ENCODE assay signal across 23 cellular contexts in genomic region chr1:3005771-3006170, GRCh38. TPM values are rescaled to one million over a fixed set of nuclear protein-coding genes. Genes with fewer than 3 reads are reported as not detected.
DNase-seq lines count a peak whose midpoint lies in the region; ATAC-seq and TF ChIP-seq lines count a peak whose summit lies in the region.
"Had no signal": no experiment of that assay in that cellular context is flagged by ENCODE, and none has a peak within 500 bp of the region (broad histone marks: within the 10 kb centered on the region; RNA-seq: fewer than 3 reads in every experiment).

No MANE protein-coding gene starts in this region.

- no peaks in the 10 kb centered on the region for H3K36me3 ChIP-seq in thoracic aorta
- H3K36me3 ChIP-seq: HAP-1 had no signal

- H3K27ac Mint-ChIP-seq in chondrocyte (ENCODE audit: unreplicated experiment), result no peak overlapping the region
- H3K27ac Mint-ChIP-seq: B cell; CD4-positive, CD25-positive, alpha-beta regulatory T cell had no signal

- peak; percentile 78 for ATAC-seq in thoracic aorta (ENCODE audit: insufficient number of reproducible peaks, low FRiP score, low read depth)
- ATAC-seq in activated CD4-positive, CD25-positive, alpha-beta regulatory T cell treated with anti-CD3 and anti-CD28 coated beads, Interleukin-2, amount 50 U/mL, for 24 hours, result no peak
- ATAC-seq: GM12878 had no signal

- H3K4me1 ChIP-seq in thoracic aorta (ENCODE audit: control insufficient read depth in 1 of 2, low read depth in 2 of 2), result peaks cover 9 to 47% of the 10 kb centered on the region in 2 donors
- H3K4me1 ChIP-seq: HAP-1 had no signal

- peaks cover 23% of the 10 kb centered on the region for H3K9me3 Mint-ChIP-seq in chondrocyte (ENCODE audit: low read depth)

- H3K27me3 ChIP-seq in thoracic aorta (replicated peaks; ENCODE audit: insufficient read depth), result no peaks in the 10 kb centered on the region

- no peak for TF ChIP-seq CTCF in chondrocyte (IDR thresholded peaks at IDR 0.05)
- TF ChIP-seq CTCF in thoracic aorta (IDR thresholded peaks at IDR 0.05), result no peak

- DNase-seq in activated effector memory CD4-positive, alpha-beta T cell treated with anti-CD3 and anti-CD28 coated beads, Interleukin-2, amount 50 U/mL, for 16 hours, result peak; percentile 2
- no peak for DNase-seq in activated effector memory CD4-positive, alpha-beta T cell treated with Interleukin-2 at 50 U/mL for 16 hours
- DNase-seq in chondrocyte (ENCODE audit: low spot score) (peak; percentile 28), thoracic aorta (ENCODE audit: low spot score) (peak; percentile 21), NCI-H524 (lab: John Stamatoyannopoulos, UW) (no peak), Ammon's horn (ENCODE audit: low spot score) (no peak)
- DNase-seq: 8988T; C1 segment of cervical spinal cord; CD4-positive, CD25-positive, alpha-beta regulatory T cell; CD8-positive, alpha-beta memory T cell; COR-L47; DMS 273 treated with DMSO at 0.1 percent for 48 hours; DMS53; DND-41; EL had no signal

- H3K9me3 ChIP-seq in thoracic aorta, result no peaks in the 10 kb centered on the region
- H3K9me3 ChIP-seq: HAP-1 had no signal

- no peaks in the 10 kb centered on the region for H3K27me3 Mint-ChIP-seq in chondrocyte (ENCODE audit: low read depth)
- H3K27me3 Mint-ChIP-seq: CD4-positive, CD25-positive, alpha-beta regulatory T cell had no signal

- H3K27ac ChIP-seq in thoracic aorta, result peak overlapping the region; percentile 33 to 60

- no peaks in the 10 kb centered on the region for H3K36me3 Mint-ChIP-seq in chondrocyte (ENCODE audit: low read depth)
- H3K36me3 Mint-ChIP-seq: CD8-positive, alpha-beta memory T cell had no signal

- peaks cover 3% of the 10 kb centered on the region for H3K4me1 Mint-ChIP-seq in chondrocyte (ENCODE audit: low read depth)
- H3K4me1 Mint-ChIP-seq: B cell; CD4-positive, CD25-positive, alpha-beta regulatory T cell; CD8-positive, alpha-beta memory T cell had no signal

- H3K4me3 ChIP-seq in thoracic aorta, result no peak overlapping the region
- H3K4me3 ChIP-seq: GM12878, HAP-1 had no signal

- H3K4me3 Mint-ChIP-seq in chondrocyte (ENCODE audit: unreplicated experiment), result no peak overlapping the region
- H3K4me3 Mint-ChIP-seq: B cell; CD8-positive, alpha-beta memory T cell had no signal

RNA-seq across cellular contexts. Expression of gene ACTRT2, which starts 15.5 kb away (rescaled TPM):
- total RNA-seq in chondrocyte (not detected in 3 replicates), thoracic aorta (not detected)
- total RNA-seq: A673; B cell; CD4-positive, CD25-positive, alpha-beta regulatory T cell; CD8-positive, alpha-beta memory T cell; G401; GM12878; H1; HT-29 had no signal

Comparison
In these comparisons a context has a peak if more than half of its experiments do, and no peak if none do; other contexts are left out.
1. DNase-seq: peak in activated effector memory CD4-positive, alpha-beta T cell treated with anti-CD3 and anti-CD28 coated beads, Interleukin-2, amount 50 U/mL, for 16 hours (single experiment), chondrocyte (single experiment) and thoracic aorta (single experiment); none in activated effector memory CD4-positive, alpha-beta T cell treated with Interleukin-2 at 50 U/mL for 16 hours (single experiment), NCI-H524 (0 of 2) and Ammon's horn (single experiment).